Comparison of ENCODE assay signal across 1 cellular context in genomic region chr4:153117554-153117953, GRCh38.
A peak's percentile ranks its signal among the peaks of the same experiment; 100 is the strongest.
TF ChIP-seq lines count a peak whose summit lies in the region.

No MANE protein-coding gene starts in this region.

TF ChIP-seq in K562, 482 proteins besides CTCF, POLR2A, EP300 and RAD21:
- TF ChIP-seq, protein P1, sequence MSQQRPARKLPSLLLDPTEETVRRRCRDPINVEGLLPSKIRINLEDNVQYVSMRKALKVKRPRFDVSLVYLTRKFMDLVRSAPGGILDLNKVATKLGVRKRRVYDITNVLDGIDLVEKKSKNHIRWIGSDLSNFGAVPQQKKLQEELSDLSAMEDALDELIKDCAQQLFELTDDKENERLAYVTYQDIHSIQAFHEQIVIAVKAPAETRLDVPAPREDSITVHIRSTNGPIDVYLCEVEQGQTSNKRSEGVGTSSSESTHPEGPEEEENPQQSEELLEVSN (IDR thresholded peaks at IDR 0.05; ENCODE audit: borderline replicate concordance in 1 of 2, extremely low read depth in 1 of 2, insufficient read depth in 1 of 2, insufficient read length in 1 of 2, low read depth in 1 of 2, low read length in 1 of 2, poor library complexity in 1 of 2, severe bottlenecking in 1 of 2), result peak in 1 of 2 experiments; percentile 19
- TF ChIP-seq, protein P2, sequence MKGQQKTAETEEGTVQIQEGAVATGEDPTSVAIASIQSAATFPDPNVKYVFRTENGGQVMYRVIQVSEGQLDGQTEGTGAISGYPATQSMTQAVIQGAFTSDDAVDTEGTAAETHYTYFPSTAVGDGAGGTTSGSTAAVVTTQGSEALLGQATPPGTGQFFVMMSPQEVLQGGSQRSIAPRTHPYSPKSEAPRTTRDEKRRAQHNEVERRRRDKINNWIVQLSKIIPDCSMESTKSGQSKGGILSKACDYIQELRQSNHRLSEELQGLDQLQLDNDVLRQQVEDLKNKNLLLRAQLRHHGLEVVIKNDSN (CRISPR knock-in tag; IDR thresholded peaks at IDR 0.05), result peak; percentile 58
- TF ChIP-seq, protein P3, sequence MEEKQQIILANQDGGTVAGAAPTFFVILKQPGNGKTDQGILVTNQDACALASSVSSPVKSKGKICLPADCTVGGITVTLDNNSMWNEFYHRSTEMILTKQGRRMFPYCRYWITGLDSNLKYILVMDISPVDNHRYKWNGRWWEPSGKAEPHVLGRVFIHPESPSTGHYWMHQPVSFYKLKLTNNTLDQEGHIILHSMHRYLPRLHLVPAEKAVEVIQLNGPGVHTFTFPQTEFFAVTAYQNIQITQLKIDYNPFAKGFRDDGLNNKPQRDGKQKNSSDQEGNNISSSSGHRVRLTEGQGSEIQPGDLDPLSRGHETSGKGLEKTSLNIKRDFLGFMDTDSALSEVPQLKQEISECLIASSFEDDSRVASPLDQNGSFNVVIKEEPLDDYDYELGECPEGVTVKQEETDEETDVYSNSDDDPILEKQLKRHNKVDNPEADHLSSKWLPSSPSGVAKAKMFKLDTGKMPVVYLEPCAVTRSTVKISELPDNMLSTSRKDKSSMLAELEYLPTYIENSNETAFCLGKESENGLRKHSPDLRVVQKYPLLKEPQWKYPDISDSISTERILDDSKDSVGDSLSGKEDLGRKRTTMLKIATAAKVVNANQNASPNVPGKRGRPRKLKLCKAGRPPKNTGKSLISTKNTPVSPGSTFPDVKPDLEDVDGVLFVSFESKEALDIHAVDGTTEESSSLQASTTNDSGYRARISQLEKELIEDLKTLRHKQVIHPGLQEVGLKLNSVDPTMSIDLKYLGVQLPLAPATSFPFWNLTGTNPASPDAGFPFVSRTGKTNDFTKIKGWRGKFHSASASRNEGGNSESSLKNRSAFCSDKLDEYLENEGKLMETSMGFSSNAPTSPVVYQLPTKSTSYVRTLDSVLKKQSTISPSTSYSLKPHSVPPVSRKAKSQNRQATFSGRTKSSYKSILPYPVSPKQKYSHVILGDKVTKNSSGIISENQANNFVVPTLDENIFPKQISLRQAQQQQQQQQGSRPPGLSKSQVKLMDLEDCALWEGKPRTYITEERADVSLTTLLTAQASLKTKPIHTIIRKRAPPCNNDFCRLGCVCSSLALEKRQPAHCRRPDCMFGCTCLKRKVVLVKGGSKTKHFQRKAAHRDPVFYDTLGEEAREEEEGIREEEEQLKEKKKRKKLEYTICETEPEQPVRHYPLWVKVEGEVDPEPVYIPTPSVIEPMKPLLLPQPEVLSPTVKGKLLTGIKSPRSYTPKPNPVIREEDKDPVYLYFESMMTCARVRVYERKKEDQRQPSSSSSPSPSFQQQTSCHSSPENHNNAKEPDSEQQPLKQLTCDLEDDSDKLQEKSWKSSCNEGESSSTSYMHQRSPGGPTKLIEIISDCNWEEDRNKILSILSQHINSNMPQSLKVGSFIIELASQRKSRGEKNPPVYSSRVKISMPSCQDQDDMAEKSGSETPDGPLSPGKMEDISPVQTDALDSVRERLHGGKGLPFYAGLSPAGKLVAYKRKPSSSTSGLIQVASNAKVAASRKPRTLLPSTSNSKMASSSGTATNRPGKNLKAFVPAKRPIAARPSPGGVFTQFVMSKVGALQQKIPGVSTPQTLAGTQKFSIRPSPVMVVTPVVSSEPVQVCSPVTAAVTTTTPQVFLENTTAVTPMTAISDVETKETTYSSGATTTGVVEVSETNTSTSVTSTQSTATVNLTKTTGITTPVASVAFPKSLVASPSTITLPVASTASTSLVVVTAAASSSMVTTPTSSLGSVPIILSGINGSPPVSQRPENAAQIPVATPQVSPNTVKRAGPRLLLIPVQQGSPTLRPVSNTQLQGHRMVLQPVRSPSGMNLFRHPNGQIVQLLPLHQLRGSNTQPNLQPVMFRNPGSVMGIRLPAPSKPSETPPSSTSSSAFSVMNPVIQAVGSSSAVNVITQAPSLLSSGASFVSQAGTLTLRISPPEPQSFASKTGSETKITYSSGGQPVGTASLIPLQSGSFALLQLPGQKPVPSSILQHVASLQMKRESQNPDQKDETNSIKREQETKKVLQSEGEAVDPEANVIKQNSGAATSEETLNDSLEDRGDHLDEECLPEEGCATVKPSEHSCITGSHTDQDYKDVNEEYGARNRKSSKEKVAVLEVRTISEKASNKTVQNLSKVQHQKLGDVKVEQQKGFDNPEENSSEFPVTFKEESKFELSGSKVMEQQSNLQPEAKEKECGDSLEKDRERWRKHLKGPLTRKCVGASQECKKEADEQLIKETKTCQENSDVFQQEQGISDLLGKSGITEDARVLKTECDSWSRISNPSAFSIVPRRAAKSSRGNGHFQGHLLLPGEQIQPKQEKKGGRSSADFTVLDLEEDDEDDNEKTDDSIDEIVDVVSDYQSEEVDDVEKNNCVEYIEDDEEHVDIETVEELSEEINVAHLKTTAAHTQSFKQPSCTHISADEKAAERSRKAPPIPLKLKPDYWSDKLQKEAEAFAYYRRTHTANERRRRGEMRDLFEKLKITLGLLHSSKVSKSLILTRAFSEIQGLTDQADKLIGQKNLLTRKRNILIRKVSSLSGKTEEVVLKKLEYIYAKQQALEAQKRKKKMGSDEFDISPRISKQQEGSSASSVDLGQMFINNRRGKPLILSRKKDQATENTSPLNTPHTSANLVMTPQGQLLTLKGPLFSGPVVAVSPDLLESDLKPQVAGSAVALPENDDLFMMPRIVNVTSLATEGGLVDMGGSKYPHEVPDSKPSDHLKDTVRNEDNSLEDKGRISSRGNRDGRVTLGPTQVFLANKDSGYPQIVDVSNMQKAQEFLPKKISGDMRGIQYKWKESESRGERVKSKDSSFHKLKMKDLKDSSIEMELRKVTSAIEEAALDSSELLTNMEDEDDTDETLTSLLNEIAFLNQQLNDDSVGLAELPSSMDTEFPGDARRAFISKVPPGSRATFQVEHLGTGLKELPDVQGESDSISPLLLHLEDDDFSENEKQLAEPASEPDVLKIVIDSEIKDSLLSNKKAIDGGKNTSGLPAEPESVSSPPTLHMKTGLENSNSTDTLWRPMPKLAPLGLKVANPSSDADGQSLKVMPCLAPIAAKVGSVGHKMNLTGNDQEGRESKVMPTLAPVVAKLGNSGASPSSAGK (IDR thresholded peaks at IDR 0.05), result peak; percentile 26; the same call in 1 of the 2 replicates
- TF ChIP-seq, protein P4, sequence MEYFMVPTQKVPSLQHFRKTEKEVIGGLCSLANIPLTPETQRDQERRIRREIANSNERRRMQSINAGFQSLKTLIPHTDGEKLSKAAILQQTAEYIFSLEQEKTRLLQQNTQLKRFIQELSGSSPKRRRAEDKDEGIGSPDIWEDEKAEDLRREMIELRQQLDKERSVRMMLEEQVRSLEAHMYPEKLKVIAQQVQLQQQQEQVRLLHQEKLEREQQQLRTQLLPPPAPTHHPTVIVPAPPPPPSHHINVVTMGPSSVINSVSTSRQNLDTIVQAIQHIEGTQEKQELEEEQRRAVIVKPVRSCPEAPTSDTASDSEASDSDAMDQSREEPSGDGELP (CRISPR knock-in tag; IDR thresholded peaks at IDR 0.05; ENCODE audit: borderline replicate concordance), result no peak
- TF ChIP-seq, protein P5, sequence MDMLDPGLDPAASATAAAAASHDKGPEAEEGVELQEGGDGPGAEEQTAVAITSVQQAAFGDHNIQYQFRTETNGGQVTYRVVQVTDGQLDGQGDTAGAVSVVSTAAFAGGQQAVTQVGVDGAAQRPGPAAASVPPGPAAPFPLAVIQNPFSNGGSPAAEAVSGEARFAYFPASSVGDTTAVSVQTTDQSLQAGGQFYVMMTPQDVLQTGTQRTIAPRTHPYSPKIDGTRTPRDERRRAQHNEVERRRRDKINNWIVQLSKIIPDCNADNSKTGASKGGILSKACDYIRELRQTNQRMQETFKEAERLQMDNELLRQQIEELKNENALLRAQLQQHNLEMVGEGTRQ (CRISPR knock-in tag; IDR thresholded peaks at IDR 0.05), result peak; percentile 60
TF ChIP-seq in K562: peak in this region for 4.
